23 cellular contexts compared by ENCODE assay signal in genomic region chr6:121885399-121886152, GRCh38.
DNase-seq lines count a peak whose midpoint lies in the region; ATAC-seq and TF ChIP-seq lines count a peak whose summit lies in the region.
"Had no signal": no experiment of that assay in that cellular context is flagged by ENCODE, and none has a peak within 500 bp of the region (broad histone marks: within the 10 kb centered on the region; RNA-seq: fewer than 3 reads in every experiment).

No MANE protein-coding gene starts in this region.

- no peaks in the 10 kb centered on the region for H3K4me1 Mint-ChIP-seq in activated T-cell treated with anti-CD3 and anti-CD28 coated beads, Interleukin-2, amount 50 U/mL, for 24 hours (ENCODE audit: low read depth)

- peaks cover 0 to 3% (median 0%) of the 10 kb centered on the region in 4 donors for H3K4me1 ChIP-seq in upper lobe of left lung
- H3K4me1 ChIP-seq: breast epithelium had no signal

- H3K4me3 Mint-ChIP-seq in activated T-cell treated with anti-CD3 and anti-CD28 coated beads, Interleukin-2, amount 50 U/mL, for 24 hours: no peak overlapping the region
- H3K4me3 Mint-ChIP-seq: activated CD8-positive, alpha-beta T cell treated with anti-CD3 and anti-CD28 coated beads, Interleukin-2, amount 10 ng/mL, durations not matched to agents 7 days and 5 days; activated naive CD8-positive, alpha-beta T cell; natural killer cell treated with Interleukin-12 subunit alpha and Interleukin-12 subunit beta and Interleukin-15 and Interleukin-18, amount 100 ng/mL, for 72 hours had no signal

- no peaks in the 10 kb centered on the region for H3K36me3 ChIP-seq in upper lobe of left lung
- H3K36me3 ChIP-seq: breast epithelium, MG63 had no signal

- no peak overlapping the region for H3K27ac Mint-ChIP-seq in activated T-cell treated with anti-CD3 and anti-CD28 coated beads, Interleukin-2, amount 50 U/mL, for 24 hours
- H3K27ac Mint-ChIP-seq: activated CD8-positive, alpha-beta T cell treated with anti-CD3 and anti-CD28 coated beads, Interleukin-2, amount 10 ng/mL, durations not matched to agents 7 days and 5 days; natural killer cell treated with Interleukin-12 subunit alpha and Interleukin-12 subunit beta and Interleukin-15 and Interleukin-18, amount 100 ng/mL, for 72 hours had no signal

- H3K9me3 Mint-ChIP-seq in activated T-cell treated with anti-CD3 and anti-CD28 coated beads, Interleukin-2, amount 50 U/mL, for 24 hours: no peaks in the 10 kb centered on the region

- no peak overlapping the region for H3K27ac ChIP-seq in upper lobe of left lung
- H3K27ac ChIP-seq: 22Rv1, dorsolateral prefrontal cortex had no signal

- no peaks in the 10 kb centered on the region for H3K27me3 ChIP-seq in upper lobe of left lung
- H3K27me3 ChIP-seq: breast epithelium, dorsolateral prefrontal cortex, MG63 had no signal

- H3K36me3 Mint-ChIP-seq in activated T-cell treated with anti-CD3 and anti-CD28 coated beads, Interleukin-2, amount 50 U/mL, for 24 hours (ENCODE audit: low read depth): no peaks in the 10 kb centered on the region
- H3K36me3 Mint-ChIP-seq: activated naive CD8-positive, alpha-beta T cell; natural killer cell treated with Interleukin-12 subunit alpha and Interleukin-12 subunit beta and Interleukin-15 and Interleukin-18, amount 100 ng/mL, for 72 hours had no signal

- WGBS in upper lobe of left lung, 2 donors: 65 to 67% methylated on average over 3 of the region's 3 CpGs

- H3K9me3 ChIP-seq in upper lobe of left lung: no peaks in the 10 kb centered on the region
- H3K9me3 ChIP-seq: breast epithelium, MG63 had no signal

- peak in 1 of 4 donors; percentile 47 for TF ChIP-seq EP300 in upper lobe of left lung (IDR thresholded peaks at IDR 0.05)

- H3K27me3 Mint-ChIP-seq in activated T-cell treated with anti-CD3 and anti-CD28 coated beads, Interleukin-2, amount 50 U/mL, for 24 hours: no peaks in the 10 kb centered on the region
- H3K27me3 Mint-ChIP-seq: natural killer cell treated with Interleukin-12 subunit alpha and Interleukin-12 subunit beta and Interleukin-15 and Interleukin-18, amount 100 ng/mL, for 72 hours had no signal

- TF ChIP-seq POLR2A in upper lobe of left lung (IDR thresholded peaks at IDR 0.05): no peak

- H3K4me3 ChIP-seq in upper lobe of left lung: no peak overlapping the region
- H3K4me3 ChIP-seq: breast epithelium, dorsolateral prefrontal cortex, MG63 had no signal

- peak; percentile 41 to 51 for ATAC-seq in upper lobe of left lung (ENCODE audit: low FRiP score in 2 of 2)
- no peak for ATAC-seq in HG03196 (IDR thresholded peaks at IDR 0.05; ENCODE audit: unreplicated experiment)
- no peak for ATAC-seq in GM19023 (IDR thresholded peaks at IDR 0.05; ENCODE audit: unreplicated experiment)
- ATAC-seq: activated CD8-positive, alpha-beta T cell treated with anti-CD3 and anti-CD28 coated beads, Interleukin-2, amount 10 ng/mL, durations not matched to agents 7 days and 5 days; natural killer cell treated with Interleukin-12 subunit alpha and Interleukin-12 subunit beta and Interleukin-15 and Interleukin-18, amount 100 ng/mL, for 72 hours had no signal

- TF ChIP-seq CTCF in upper lobe of left lung (IDR thresholded peaks at IDR 0.05): no peak

- peak; percentile 18 for DNase-seq in DMS53 (lab: John Stamatoyannopoulos, UW)
- DNase-seq in DMS53 treated with DMSO at 0.1 percent for 48 hours (lab: John Stamatoyannopoulos, UW; ENCODE audit: unreplicated experiment): no peak
- peak; percentile 94 for DNase-seq in amniotic epithelial cell (ENCODE audit: low read depth)
- peak; percentile 89 for DNase-seq in iris pigment epithelial cell (ENCODE audit: low read depth)
- peak in 1 of 2 donors; percentile 26 for DNase-seq in upper lobe of left lung
- DNase-seq in activated T-cell treated with anti-CD3 and anti-CD28 coated beads, Interleukin-2, amount 50 U/mL, for 24 hours: no peak
- DNase-seq: activated CD8-positive, alpha-beta T cell treated with anti-CD3 and anti-CD28 coated beads, Interleukin-2, amount 10 ng/mL, durations not matched to agents 7 days and 5 days; activated T-cell treated with anti-CD3 and anti-CD28 coated beads, Interleukin-2, amount 50 U/mL, for 48 hours; C1 segment of cervical spinal cord; dorsolateral prefrontal cortex; head of caudate nucleus; MG63; NCI-H2029; NCI-H524 treated with DMSO at 0.1 percent for 48 hours; posterior cingulate gyrus; SHP77; stimulated activated CD4-positive, alpha-beta T cell treated with anti-CD3 and anti-CD28 coated beads, Interleukin-4, amount 100 ng/mL, for 1 hour had no signal

Comparison
In these comparisons a context has a peak if more than half of its experiments do, and no peak if none do; other contexts are left out.
1. DNase-seq: peak in DMS53 (single experiment), amniotic epithelial cell (single experiment) and iris pigment epithelial cell (single experiment); none in DMS53 treated with DMSO at 0.1 percent for 48 hours (single experiment) and activated T-cell treated with anti-CD3 and anti-CD28 coated beads, Interleukin-2, amount 50 U/mL, for 24 hours (single experiment).
2. ATAC-seq: peak in upper lobe of left lung (2 of 2); none in HG03196 (single experiment) and GM19023 (single experiment).